In the genomic region with DNA sequence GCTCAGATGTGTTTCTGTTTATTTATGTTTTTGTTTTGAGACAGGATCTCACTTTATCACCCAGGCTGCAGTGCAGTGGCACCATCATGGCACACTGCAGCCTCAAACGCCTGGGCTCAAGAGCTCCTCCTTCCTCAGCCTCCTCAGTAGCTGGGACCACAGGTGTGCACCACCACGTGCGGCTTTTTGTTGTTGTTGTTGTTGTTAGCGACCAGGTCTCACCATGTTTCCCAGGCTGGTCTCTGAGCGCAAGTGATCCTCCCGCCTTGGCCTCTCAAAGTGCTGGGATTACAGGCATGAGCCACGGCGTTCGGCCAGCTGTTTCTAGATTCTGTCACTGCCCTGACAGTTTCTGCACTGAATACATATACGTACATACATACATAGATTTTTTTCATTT, we compare ENCODE assay signal across 9 cellular contexts. TPM values are rescaled to one million over a fixed set of nuclear protein-coding genes. Genes with fewer than 3 reads are reported as not detected.
DNase-seq lines count a peak whose midpoint lies in the region; ATAC-seq and TF ChIP-seq lines count a peak whose summit lies in the region.
"Not testable (repeated sequence)": the region's sequence is repeated elsewhere in the genome, so short reads cannot be mapped to it uniquely, and the experiment has no call there.
"Had no signal": no experiment of that assay in that cellular context is flagged by ENCODE, and none has a peak within 500 bp of the region (broad histone marks: within the 10 kb centered on the region; RNA-seq: fewer than 3 reads in every experiment).

No MANE protein-coding gene starts in this region.

- H3K27me3 ChIP-seq in CD4-positive, alpha-beta memory T cell (ENCODE audit: insufficient read depth, low read length); IMR-90 (ENCODE audit: control insufficient read depth, insufficient read depth, low read length); OCI-LY3 (ENCODE audit: low read depth, low read length); iPS-15b (ENCODE audit: control insufficient read depth, insufficient read depth, low read length); neural progenitor cell; testis: not testable (repeated sequence)

- DNase-seq in CD4-positive, alpha-beta memory T cell, result peak in 1 of 5 donors; percentile 4
- DNase-seq in IMR-90; activated T-cell treated with anti-CD3 and anti-CD28 coated beads, Interleukin-2, amount 50 U/mL, for 4 hours; testis: not testable (repeated sequence)
- DNase-seq in dermis blood vessel endothelial cell (peak; percentile 2), neural progenitor cell (ENCODE audit: low spot score) (peak; percentile 4)

- not testable (repeated sequence) for H3K56ac ChIP-seq in IMR-90 (ENCODE audit: extremely low read depth, insufficient read depth, low read length)

- H3K4me2 ChIP-seq in IMR-90 (ENCODE audit: low read depth, low read length) (peak overlapping the region; percentile 69), OCI-LY3 (ENCODE audit: low read length) (peak overlapping the region; percentile 74), neural progenitor cell (peak overlapping the region; percentile 93)

- not testable (repeated sequence) for H3K4ac ChIP-seq in IMR-90 (ENCODE audit: low read depth, low read length)

- not testable (repeated sequence) for H3K9me3 Mint-ChIP-seq in CD4-positive, alpha-beta memory T cell; activated T-cell treated with anti-CD3 and anti-CD28 coated beads, Interleukin-2, amount 50 U/mL, for 4 hours; neural progenitor cell

- H3K4me3 Mint-ChIP-seq in CD4-positive, alpha-beta memory T cell, result peak overlapping the region; percentile 81 to 89 (median 87)
- peak overlapping the region; percentile 83 for H3K4me3 Mint-ChIP-seq in activated T-cell treated with anti-CD3 and anti-CD28 coated beads, Interleukin-2, amount 50 U/mL, for 4 hours
- H3K4me3 Mint-ChIP-seq in neural progenitor cell, result peak overlapping the region; percentile 88

- H2BK120ac ChIP-seq in IMR-90 (ENCODE audit: low read depth, low read length), result not testable (repeated sequence)

- H3K9me1 ChIP-seq in IMR-90 (ENCODE audit: insufficient read depth, low read length), result not testable (repeated sequence)

- in situ Hi-C loops in IMR-90 (cut with MboI; ENCODE audit: low sequenced_read_pairs), result not testable (repeated sequence)

- not testable (repeated sequence) for H3K9me3 ChIP-seq in CD4-positive, alpha-beta memory T cell (ENCODE audit: control insufficient read depth in 1 of 2, low read length in 2 of 2); IMR-90 (ENCODE audit: control insufficient read depth, insufficient read depth, low read length); OCI-LY3 (ENCODE audit: insufficient read depth, low read length); iPS-15b (ENCODE audit: control insufficient read depth, insufficient read depth, low read length); neural progenitor cell (ENCODE audit: low read depth); testis

- not testable (repeated sequence) for H3K4me3 ChIP-seq in CD4-positive, alpha-beta memory T cell (ENCODE audit: low read length in 2 of 2)
- H3K4me3 ChIP-seq in IMR-90 (ENCODE audit: insufficient read depth, low read depth, low read length), result peak overlapping the region; percentile 66; the same call in 1 of the 2 replicates
- H3K4me3 ChIP-seq in OCI-LY3 (ENCODE audit: low read length), result peak overlapping the region; percentile 94
- H3K4me3 ChIP-seq in iPS-15b (ENCODE audit: low read depth, low read length), result peak overlapping the region; percentile 52
- H3K4me3 ChIP-seq in neural progenitor cell, result peak overlapping the region; percentile 75
- peak overlapping the region; percentile 42 to 46 for H3K4me3 ChIP-seq in testis

- not testable (repeated sequence) for H3K79me1 ChIP-seq in IMR-90 (ENCODE audit: low read depth in 1 of 2, low read length in 2 of 2)

- not testable (repeated sequence) for H4K5ac ChIP-seq in IMR-90 (ENCODE audit: low read depth, low read length)

- TF ChIP-seq CTCF in IMR-90 (conservative IDR thresholded peaks at IDR 0.05; ENCODE audit: low read depth, low read length); OCI-LY3 (IDR thresholded peaks at IDR 0.05; ENCODE audit: low read depth, low read length); neural progenitor cell (IDR thresholded peaks at IDR 0.05); testis (IDR thresholded peaks at IDR 0.05): not testable (repeated sequence)

- not testable (repeated sequence) for H3K36me3 ChIP-seq in CD4-positive, alpha-beta memory T cell (ENCODE audit: insufficient read depth, low read length); IMR-90 (ENCODE audit: control insufficient read depth, insufficient read depth, low read length); OCI-LY3 (replicated peaks; ENCODE audit: low read depth, low read length); iPS-15b (ENCODE audit: control insufficient read depth, insufficient read depth, low read length); neural progenitor cell; testis (ENCODE audit: low read depth, missing control alignments)

- H2BK15ac ChIP-seq in IMR-90 (ENCODE audit: low read depth, low read length), result not testable (repeated sequence)

- H3K27ac ChIP-seq in CD4-positive, alpha-beta memory T cell (ENCODE audit: low read depth, low read length); IMR-90 (ENCODE audit: insufficient read depth, low read length); OCI-LY3 (ENCODE audit: low read length); neural progenitor cell; testis: not testable (repeated sequence)

- peaks cover 12% of the 10 kb centered on the region for H3F3A ChIP-seq in neural progenitor cell (ENCODE audit: low read depth)

- H3K27me3 Mint-ChIP-seq in CD4-positive, alpha-beta memory T cell; activated T-cell treated with anti-CD3 and anti-CD28 coated beads, Interleukin-2, amount 50 U/mL, for 4 hours (ENCODE audit: low read depth); neural progenitor cell (ENCODE audit: insufficient read depth, low read depth): not testable (repeated sequence)

- not testable (repeated sequence) for H4K8ac ChIP-seq in IMR-90 (ENCODE audit: low read depth in 2 of 2, low read length in 2 of 2)

- H3K79me2 ChIP-seq in OCI-LY3 (ENCODE audit: low read length); neural progenitor cell (ENCODE audit: low read depth): not testable (repeated sequence)

- H3K9ac ChIP-seq in IMR-90 (ENCODE audit: low read depth, low read length) (peak overlapping the region; percentile 67; the same call in 1 of the 2 replicates), OCI-LY3 (ENCODE audit: low read length) (peak overlapping the region; percentile 75)
- H3K9ac ChIP-seq in iPS-15b (ENCODE audit: low read depth, low read length); neural progenitor cell: not testable (repeated sequence)

- H2AK9ac ChIP-seq in IMR-90 (replicated peaks; ENCODE audit: low read depth, low read length, poor library complexity), result not testable (repeated sequence)

- H4K20me1 ChIP-seq in IMR-90 (ENCODE audit: insufficient read depth, low read length); OCI-LY3 (ENCODE audit: insufficient read depth, low read length); neural progenitor cell (ENCODE audit: low read depth): not testable (repeated sequence)

- H3K4me1 ChIP-seq in CD4-positive, alpha-beta memory T cell (ENCODE audit: insufficient read depth, low read length); IMR-90 (ENCODE audit: control insufficient read depth, insufficient read depth, low read length); OCI-LY3 (ENCODE audit: low read length); iPS-15b (ENCODE audit: control insufficient read depth, insufficient read depth, low read length); neural progenitor cell; testis: not testable (repeated sequence)

- H2BK20ac ChIP-seq in IMR-90 (ENCODE audit: low read depth, low read length), result not testable (repeated sequence)

- CTCF ChIA-PET in CD4-positive, alpha-beta memory T cell (lab: Charles Lee; ENCODE audit: partially characterized antibody), result interaction anchor here (1.0 kb wide), 1 partner anchor 75 kb away, joined by 3 read pairs; no protein-coding TSS in a partner anchor
- CTCF ChIA-PET in IMR-90 (lab: Yijun Ruan, JAX), result not testable (repeated sequence)

- not testable (repeated sequence) for H3K36me3 Mint-ChIP-seq in CD4-positive, alpha-beta memory T cell; activated T-cell treated with anti-CD3 and anti-CD28 coated beads, Interleukin-2, amount 50 U/mL, for 4 hours (ENCODE audit: insufficient read depth); neural progenitor cell

- H3K18ac ChIP-seq in IMR-90 (ENCODE audit: low read depth, low read length), result not testable (repeated sequence)

- not testable (repeated sequence) for H3K23ac ChIP-seq in IMR-90 (ENCODE audit: low read depth, low read length)

- ATAC-seq in IMR-90 (ENCODE audit: low read depth); activated T-cell treated with anti-CD3 and anti-CD28 coated beads, Interleukin-2, amount 50 U/mL, for 4 hours: not testable (repeated sequence)

- not testable (repeated sequence) for H3K4me1 Mint-ChIP-seq in CD4-positive, alpha-beta memory T cell; activated T-cell treated with anti-CD3 and anti-CD28 coated beads, Interleukin-2, amount 50 U/mL, for 4 hours (ENCODE audit: low read depth); neural progenitor cell

- not testable (repeated sequence) for H2BK5ac ChIP-seq in IMR-90 (ENCODE audit: low read depth, low read length, poor library complexity, severe bottlenecking)

- 70% methylated on average over 5 of the region's 10 CpGs; no CpG with 5 or more reads in 1 of the 2 experiments for WGBS in IMR-90 (ENCODE audit: extremely low coverage in 2 of 2, insufficient read length in 1 of 2), 2 experiments
- WGBS in testis, 2 donors, result 61 to 65% methylated on average over 10 of the region's 10 CpGs

- not testable (repeated sequence) for H3K14ac ChIP-seq in IMR-90 (replicated peaks; ENCODE audit: low read depth, low read length)

- intact Hi-C loops in CD4-positive, alpha-beta memory T cell (cut with micrococcal nuclease), result loop anchor here (5.0 to 10.0 kb wide), 4 partner anchors 79 to 1134 kb away; a partner anchor contains a TSS
- intact Hi-C loops in IMR-90 (cut with micrococcal nuclease), result loop anchor here (5.0 kb wide), 1 partner anchor 64 kb away; a partner anchor contains a TSS
- intact Hi-C loops in testis (cut with DNase I; ENCODE audit: low total_unique reads), result not testable (repeated sequence)

- POLR2A ChIA-PET in CD4-positive, alpha-beta memory T cell (lab: Charles Lee; ENCODE audit: partially characterized antibody); IMR-90 (lab: Charles Lee; ENCODE audit: unreplicated experiment): not testable (repeated sequence)

- not testable (repeated sequence) for TF ChIP-seq RAD21 in IMR-90 (IDR thresholded peaks at IDR 0.05; ENCODE audit: low read length)

- not testable (repeated sequence) for BruUV-seq in IMR-90 (replicated peaks; lab: Mats Ljungman, UMichigan)

- TF ChIP-seq POLR2A in IMR-90 (IDR thresholded peaks at IDR 0.05; ENCODE audit: low read depth, low read length); testis (IDR thresholded peaks at IDR 0.05): not testable (repeated sequence)

- H4K91ac ChIP-seq in IMR-90 (ENCODE audit: insufficient read depth, low read depth, low read length), result not testable (repeated sequence)

- peak overlapping the region; percentile 74 to 95 (median 88) for H3K27ac Mint-ChIP-seq in CD4-positive, alpha-beta memory T cell
- H3K27ac Mint-ChIP-seq in neural progenitor cell, result not testable (repeated sequence)

- dilution Hi-C loops in IMR-90 (cut with HindIII; ENCODE audit: low sequenced_read_pairs, unreplicated experiment), result not testable (repeated sequence)

- H2AK5ac ChIP-seq in IMR-90 (ENCODE audit: low read depth, low read length), result not testable (repeated sequence)

- H2AFZ ChIP-seq in IMR-90 (replicated peaks; ENCODE audit: low read length, poor library complexity) (peak overlapping the region; percentile 54), OCI-LY3 (ENCODE audit: low read depth, low read length) (peak overlapping the region; percentile 71; the same call in 1 of the 2 replicates), neural progenitor cell (replicated peaks) (peak overlapping the region; percentile 92)

RNA-seq across cellular contexts. Expression of a gene that starts 1.1 kb away (rescaled TPM):
- total RNA-seq in CD4-positive, alpha-beta memory T cell, result 1 to 10 TPM; 2.8 to 4.7 TPM
- under 1 TPM; 0.18 to 0.85 TPM for polyA plus RNA-seq in CD4-positive, alpha-beta memory T cell
- total RNA-seq in IMR-90 (2012; rRNA removed), result 1.4 and 2.5 TPM in 2 replicates
- 0.52 and 0.74 TPM in 2 replicates for polyA plus RNA-seq in IMR-90 (2012; rRNA removed)
- polyA plus RNA-seq in IMR-90 (2012; cell fraction: cytosol; rRNA removed), result 0.13 and 0.49 TPM in 2 replicates
- 0.18 and 1.5 TPM in 2 replicates for polyA plus RNA-seq in IMR-90 (2012; cell fraction: nucleus; rRNA removed; ENCODE audit: low replicate concordance)
- 1 to 10 TPM in 1 of 3 donors, under 1 TPM in 2; 0.53 to 1.5 (median 0.65) TPM for total RNA-seq in activated T-cell treated with anti-CD3 and anti-CD28 coated beads, Interleukin-2, amount 50 U/mL, for 4 hours
- total RNA-seq in dermis blood vessel endothelial cell, result 3.4 and 4.1 TPM in 2 replicates
- total RNA-seq in neural progenitor cell (ENCODE audit: low replicate concordance), result 4.6 and 7.4 TPM in 2 replicates
- 10 to 100 TPM; 19.0 to 21.7 TPM for total RNA-seq in testis
- 10.1 TPM for polyA plus RNA-seq in testis (ENCODE audit: insufficient read depth, low read depth, low replicate concordance)

RNA-seq across cellular contexts. Expression of a gene that starts 25.8 kb away (rescaled TPM):
- not detected for total RNA-seq in CD4-positive, alpha-beta memory T cell
- polyA plus RNA-seq in CD4-positive, alpha-beta memory T cell, result not detected
- total RNA-seq in IMR-90 (2012; rRNA removed) (not detected in 2 replicates), dermis blood vessel endothelial cell (not detected in 2 replicates), neural progenitor cell (ENCODE audit: low replicate concordance) (not detected in 2 replicates), testis (10 to 100 TPM; 58.3 to 81.4 TPM)
- polyA plus RNA-seq in IMR-90 (2012; rRNA removed) (not detected in 2 replicates), testis (ENCODE audit: insufficient read depth, low read depth, low replicate concordance) (30.6 TPM)
- polyA plus RNA-seq in IMR-90 (2012; cell fraction: cytosol; rRNA removed), result not detected in 2 replicates
- polyA plus RNA-seq in IMR-90 (2012; cell fraction: nucleus; rRNA removed; ENCODE audit: low replicate concordance), result not detected in 2 replicates
- total RNA-seq in activated T-cell treated with anti-CD3 and anti-CD28 coated beads, Interleukin-2, amount 50 U/mL, for 4 hours, result not detected
- total RNA-seq: mononuclear cell had no signal

Comparison
In these comparisons a context has a peak if more than half of its experiments do, and no peak if none do; other contexts are left out.
1. RNA of a gene that starts 25.8 kb away (total RNA-seq): 58.3 to 81.4 TPM in testis; not detected in CD4-positive, alpha-beta memory T cell, not detected in activated T-cell treated with anti-CD3 and anti-CD28 coated beads, Interleukin-2, amount 50 U/mL, for 4 hours, not detected in IMR-90, not detected in dermis blood vessel endothelial cell and not detected in neural progenitor cell; every median in the first group is over 10 times any median in the second.
2. Peak in every context shown above with its lines, with median percentiles within 50 percentile points of each other: H3K4me3 Mint-ChIP-seq, H2AFZ ChIP-seq and H3K4me2 ChIP-seq.